8 cellular contexts compared by ENCODE assay signal in the genomic region with DNA sequence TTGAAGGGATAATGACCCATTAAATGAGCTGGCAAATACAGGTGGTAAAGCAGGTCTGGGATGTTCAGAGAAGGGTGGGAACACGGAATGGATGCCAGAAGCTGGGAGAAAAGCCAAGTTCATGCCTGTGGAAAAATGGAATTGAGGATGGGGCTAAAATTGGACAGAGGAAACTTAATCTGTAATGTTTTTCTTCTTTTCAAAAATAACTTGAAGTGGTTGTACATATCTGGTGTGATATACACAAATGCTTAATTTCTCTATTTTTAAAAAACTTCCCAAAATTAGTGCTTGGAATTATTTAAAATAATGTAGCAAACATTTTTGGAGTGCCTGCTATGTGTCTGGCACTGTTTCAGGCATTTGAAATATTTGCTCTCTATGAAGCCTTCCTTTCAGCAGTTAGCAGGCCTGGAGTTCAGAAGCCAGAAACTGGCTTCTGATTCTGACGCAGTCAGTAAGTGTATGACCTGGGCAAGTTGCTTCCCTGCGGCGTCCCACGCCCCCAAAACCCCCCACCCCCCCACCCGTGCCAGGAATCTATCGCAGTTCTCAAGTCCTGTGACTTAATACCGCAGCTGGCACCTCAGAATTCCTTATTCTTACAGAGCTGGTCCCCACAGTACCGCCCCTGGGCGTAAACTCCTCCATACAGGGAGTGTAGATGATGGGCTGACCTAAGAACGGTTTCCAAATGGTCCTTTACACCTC. TPM values are rescaled to one million over a fixed set of nuclear protein-coding genes. Genes with fewer than 3 reads are reported as not detected.
DNase-seq lines count a peak whose midpoint lies in the region; ATAC-seq and TF ChIP-seq lines count a peak whose summit lies in the region.

No MANE protein-coding gene starts in this region.

- H3K9me3 ChIP-seq in left lung, result no peaks in the 10 kb centered on the region
- no peaks in the 10 kb centered on the region for H3K9me3 ChIP-seq in transverse colon

- WGBS in transverse colon (ENCODE audit: low coverage in 1 of 2), 2 donors, result 45 to 86% methylated on average over 1 to 11 of the region's 11 CpGs

- intact Hi-C loops in left lung (cut with DNase I), result no loop called here
- intact Hi-C loops in transverse colon (cut with DNase I; ENCODE audit: low total_unique reads), result no loop called here

- H3K4me3 ChIP-seq in left lung, result peak overlapping the region; percentile 75 to 92
- H3K4me3 ChIP-seq in transverse colon, result peak overlapping the region in 1 of 4 donors; percentile 72

- H3K27ac ChIP-seq in left lung, result peak overlapping the region; percentile 80 to 86
- H3K27ac ChIP-seq in transverse colon, result peak overlapping the region; percentile 83 to 91 (median 88)

- H3K36me3 ChIP-seq in left lung (peaks cover 0 to 19% of the 10 kb centered on the region in 2 donors), transverse colon (peaks cover 0 to 7% (median 0%) of the 10 kb centered on the region in 4 donors)

- TF ChIP-seq CTCF in left lung (IDR thresholded peaks at IDR 0.05) (no peak), transverse colon (IDR thresholded peaks at IDR 0.05) (no peak)

- peak; percentile 81 for DNase-seq in ACHN
- DNase-seq in HS-5 (ENCODE audit: low read depth), result peak; percentile 49
- DNase-seq in astrocyte of the hippocampus (ENCODE audit: low read depth, low spot score), result peak; percentile 81
- no peak for DNase-seq in left lung
- DNase-seq in transverse colon, result no peak
- no peak for DNase-seq in midbrain (lab: John Stamatoyannopoulos, UW)
- no peak for DNase-seq in NCI-H1105 (lab: John Stamatoyannopoulos, UW)

- H3K27me3 ChIP-seq in left lung (no peaks in the 10 kb centered on the region), transverse colon (no peaks in the 10 kb centered on the region)

- in situ Hi-C loops in ACHN (cut with HindIII; ENCODE audit: low pct_ligation_motif_present, low pct_unique_long_range_greater_than_20kb, low sequenced_read_pairs), result no loop called here
- in situ Hi-C loops in transverse colon (cut with MboI; ENCODE audit: low pct_ligation_motif_present in 1 of 4, low pct_unique_long_range_greater_than_20kb in 1 of 4, low sequenced_read_pairs in 3 of 4), result loop anchor here in 1 of 4 donors (10.0 kb wide), 1 partner anchor 113 kb away; a partner anchor contains a TSS

- ATAC-seq in left lung, result peak; percentile 48
- no peak for ATAC-seq in HG02970 (IDR thresholded peaks at IDR 0.05; ENCODE audit: low FRiP score, unreplicated experiment)

- no peak for TF ChIP-seq EP300 in transverse colon (IDR thresholded peaks at IDR 0.05; ENCODE audit: low read depth)

- H3K4me1 ChIP-seq in left lung (peaks cover 14 to 39% of the 10 kb centered on the region in 2 donors), transverse colon (peaks cover 8 to 38% (median 15%) of the 10 kb centered on the region in 4 donors)

- TF ChIP-seq POLR2A in transverse colon (IDR thresholded peaks at IDR 0.05), result no peak

RNA-seq across cellular contexts. Expression of a gene that starts 0.8 kb away (rescaled TPM):
- total RNA-seq in left lung (10 to 100 TPM; 47.4 to 47.7 TPM), transverse colon (100 to 1,000 TPM in 1 of 4 donors, 10 to 100 TPM in 2, not detected in 1; 26.2 to 165 (median 50.1) TPM)

RNA-seq across cellular contexts. Expression of a gene that starts 51.7 kb away (rescaled TPM):
- total RNA-seq in left lung, result 100 to 1,000 TPM; 236 to 290 TPM
- total RNA-seq in transverse colon, result 10 to 100 TPM in 3 of 4 donors, 1 to 10 TPM in 1; 8.0 to 36.5 (median 27.1) TPM

Comparison
In these comparisons a context has a peak if more than half of its experiments do, and no peak if none do; other contexts are left out.
1. DNase-seq: peak in ACHN (single experiment), HS-5 (single experiment) and astrocyte of the hippocampus (single experiment); none in left lung (0 of 2), transverse colon (single experiment), midbrain (single experiment) and NCI-H1105 (single experiment).
2. RNA of a gene that starts 51.7 kb away (total RNA-seq): 236 to 290 TPM in left lung; 8.0 to 36.5 TPM in transverse colon; every median in the first group is over 4 times any median in the second.